Comparison of ENCODE assay signal across 8 cellular contexts in the genomic region with DNA sequence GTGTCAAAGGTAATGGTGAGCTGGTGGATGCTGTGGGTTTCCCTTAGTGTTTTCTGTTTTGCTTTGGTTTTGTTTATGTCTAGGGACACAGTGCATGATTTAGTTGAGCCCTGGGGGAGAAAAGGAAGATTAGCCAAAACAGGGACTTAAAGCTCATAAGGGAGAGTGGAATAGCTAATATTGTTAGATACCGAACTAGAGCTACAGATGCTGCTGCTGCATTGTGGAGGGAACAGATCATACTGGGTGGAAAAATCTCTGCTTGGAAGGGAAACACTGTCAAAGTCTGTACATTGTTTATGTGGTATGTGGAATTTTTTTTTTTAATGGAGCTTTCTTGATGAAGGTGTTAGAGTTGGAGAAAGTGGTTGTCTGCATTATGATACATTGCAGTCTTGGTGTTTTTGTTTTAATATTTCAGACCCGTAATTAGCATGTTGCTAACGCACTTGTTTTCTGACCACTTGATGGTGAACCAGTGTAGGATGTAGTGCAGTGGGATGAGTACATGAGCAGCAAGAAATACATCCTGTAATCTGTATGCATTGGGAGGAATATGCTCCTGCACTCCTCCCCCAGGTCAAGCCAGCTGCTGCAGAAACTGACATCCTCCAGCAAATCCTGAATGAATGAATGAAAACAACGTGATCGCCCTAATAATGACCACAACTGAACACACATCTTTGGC. TPM values are rescaled to one million over a fixed set of nuclear protein-coding genes. Genes with fewer than 3 reads are reported as not detected.
A peak's percentile ranks its signal among the peaks of the same experiment; 100 is the strongest.
DNase-seq lines count a peak whose midpoint lies in the region; ATAC-seq and TF ChIP-seq lines count a peak whose summit lies in the region.

No MANE protein-coding gene starts in this region.

- peak overlapping the region; percentile 96 for H3K4me2 ChIP-seq in GM23338

- DNase-seq in AG09309 (ENCODE audit: low read depth), result no peak
- DNase-seq in GM23338 (ENCODE audit: low spot score), result no peak
- peak in 1 of 2 experiments; percentile 19 for DNase-seq in SJSA1 (ENCODE audit: low read depth in 1 of 2, low spot score in 2 of 2)
- DNase-seq in thoracic aorta (ENCODE audit: low spot score), result no peak
- no peak for DNase-seq in left lobe of liver (ENCODE audit: low spot score)
- DNase-seq in AG20443 (ENCODE audit: low spot score), result no peak

- H4K20me1 ChIP-seq in GM23338 (replicated peaks; ENCODE audit: insufficient read depth), result no peaks in the 10 kb centered on the region; the same call in 1 of the 2 replicates

- H3K27ac Mint-ChIP-seq in GM23338, result no peak overlapping the region

- no peaks in the 10 kb centered on the region for H3K9me2 ChIP-seq in GM23338 (ENCODE audit: insufficient read depth)

- H3K4me3 ChIP-seq in AG09309 (ENCODE audit: control insufficient read depth, low read depth, low read length), result peak overlapping the region; percentile 89
- H3K4me3 ChIP-seq in GM23338, result peak overlapping the region; percentile 86
- peak overlapping the region; percentile 71; the same call in 1 of the 2 replicates for H3K4me3 ChIP-seq in SJSA1
- peak overlapping the region; percentile 88 for H3K4me3 ChIP-seq in iPS-11a (ENCODE audit: low read depth, low read length)
- peak overlapping the region; percentile 78 for H3K4me3 ChIP-seq in thoracic aorta

- H3K9me3 ChIP-seq in SJSA1 (replicated peaks) (no peaks in the 10 kb centered on the region), thoracic aorta (no peaks in the 10 kb centered on the region)

- H3K27me3 ChIP-seq in GM23338 (ENCODE audit: insufficient read depth), result 0 out of 2 replicates have a peak, but pooled peaks cover 4% of the 10 kb centered on the region
- peaks cover 3% of the 10 kb centered on the region; the same call in 1 of the 2 replicates for H3K27me3 ChIP-seq in SJSA1 (replicated peaks)
- H3K27me3 ChIP-seq in thoracic aorta (replicated peaks; ENCODE audit: insufficient read depth), result no peaks in the 10 kb centered on the region

- ATAC-seq in GM23338 (no peak), thoracic aorta (ENCODE audit: insufficient number of reproducible peaks, low FRiP score, low read depth) (no peak), left lobe of liver (no peak), GM18519 (IDR thresholded peaks at IDR 0.05; ENCODE audit: low FRiP score, unreplicated experiment) (no peak)

- peaks cover 59% of the 10 kb centered on the region for H3K79me2 ChIP-seq in GM23338 (replicated peaks; ENCODE audit: insufficient read depth)

- TF ChIP-seq CTCF in AG09309 (IDR thresholded peaks at IDR 0.05; ENCODE audit: control insufficient read depth, insufficient read depth, low read depth, low read length, missing control alignments) (no peak), GM23338 (conservative IDR thresholded peaks at IDR 0.05; ENCODE audit: low read depth in 2 of 2) (no peak), thoracic aorta (IDR thresholded peaks at IDR 0.05) (no peak)

- no peak overlapping the region for H2AFZ ChIP-seq in GM23338

- peaks cover 30% of the 10 kb centered on the region for H3K4me1 ChIP-seq in GM23338 (ENCODE audit: insufficient read depth)
- peaks cover 7% of the 10 kb centered on the region; the same call in 1 of the 2 replicates for H3K4me1 ChIP-seq in SJSA1 (replicated peaks)
- peaks cover 10 to 12% of the 10 kb centered on the region in 2 donors for H3K4me1 ChIP-seq in thoracic aorta (ENCODE audit: control insufficient read depth in 1 of 2, low read depth in 2 of 2)

- H3K36me3 ChIP-seq in GM23338 (ENCODE audit: insufficient read depth) (no peaks in the 10 kb centered on the region), SJSA1 (0 out of 2 replicates have a peak, but pooled peaks cover 3% of the 10 kb centered on the region), thoracic aorta (no peaks in the 10 kb centered on the region)

- no peak overlapping the region for H3K27ac ChIP-seq in GM23338 (ENCODE audit: low read depth)
- no peak overlapping the region for H3K27ac ChIP-seq in SJSA1
- peak overlapping the region in 1 of 2 donors; percentile 11 for H3K27ac ChIP-seq in thoracic aorta

- H3K4me1 Mint-ChIP-seq in GM23338, result peaks cover 18% of the 10 kb centered on the region

- no peaks in the 10 kb centered on the region for H3K36me3 Mint-ChIP-seq in GM23338 (ENCODE audit: low read depth)

- no peaks in the 10 kb centered on the region for H3K27me3 Mint-ChIP-seq in GM23338 (ENCODE audit: insufficient read depth, low read depth, poor library complexity)

- no peaks in the 10 kb centered on the region for H3F3A ChIP-seq in GM23338 (replicated peaks; ENCODE audit: low read depth)

- no peaks in the 10 kb centered on the region; the same call in 2 of the 3 replicates for H3K9me3 Mint-ChIP-seq in GM23338

- H3K4me3 Mint-ChIP-seq in GM23338, result no peak overlapping the region

TF ChIP-seq in GM23338, 12 proteins besides CTCF, POLR2A, EP300 and RAD21 (continues in another document):
- TF ChIP-seq REST (IDR thresholded peaks at IDR 0.05; ENCODE audit: unreplicated experiment), result no peak

RNA-seq across cellular contexts. Expression of gene GLCCI1, which starts 2.2 kb away (rescaled TPM):
- total RNA-seq in GM23338 (2014; rRNA removed; shearing (Covaris generic)), result 15.5 and 15.7 TPM in 2 replicates
- polyA plus RNA-seq in GM23338 (2016; fragmentation: Nextera tagmentation; extraction: Ambion mirVana), result 14.0 and 15.0 TPM in 2 replicates
- total RNA-seq in SJSA1 (2014; rRNA removed; shearing (Covaris generic)), result 1.3 and 2.1 TPM in 2 replicates
- total RNA-seq in thoracic aorta, result 10 to 100 TPM in 1 of 2 donors, 1 to 10 TPM in 1; 5.8 to 15.6 TPM
- total RNA-seq in left lobe of liver, result 4.4 TPM
